ENCODE assay signal across 8 cellular contexts in genomic region chr15:67126551-67127333, GRCh38.
DNase-seq lines count a peak whose midpoint lies in the region; ATAC-seq and TF ChIP-seq lines count a peak whose summit lies in the region.

No MANE protein-coding gene starts in this region.

- no peaks in the 10 kb centered on the region for H3K27me3 Mint-ChIP-seq in stimulated activated naive B cell treated with anti-CD40 and anti-IgM and Interleukin-4, amounts not matched to agents 10 μg/mL and 1 μg/mL and 100 μg/mL, for 72 hours

- H4K20me1 ChIP-seq in hepatocyte (ENCODE audit: insufficient read depth, poor library complexity, severe bottlenecking) = peaks cover 33% of the 10 kb centered on the region

- intact Hi-C loops in posterior cingulate gyrus (cut with DNase I) = no loop called here

- no peaks in the 10 kb centered on the region for H3K9me2 ChIP-seq in hepatocyte (replicated peaks; ENCODE audit: insufficient read depth)

- H3K4me2 ChIP-seq in hepatocyte = peak overlapping the region; percentile 34

- no peak overlapping the region for H2AFZ ChIP-seq in hepatocyte

- H3K4me3 Mint-ChIP-seq in stimulated activated naive B cell treated with anti-CD40 and anti-IgM and Interleukin-4, amounts not matched to agents 10 μg/mL and 1 μg/mL and 100 μg/mL, for 72 hours = peak overlapping the region; percentile 39 to 55

- no peaks in the 10 kb centered on the region for H3K36me3 ChIP-seq in hepatocyte (replicated peaks; ENCODE audit: insufficient read depth, low read depth)

- H3K9me3 ChIP-seq in hepatocyte (ENCODE audit: low read depth) = no peaks in the 10 kb centered on the region

- peaks cover 15 to 25% of the 10 kb centered on the region in 2 donors for H3K36me3 Mint-ChIP-seq in stimulated activated naive B cell treated with anti-CD40 and anti-IgM and Interleukin-4, amounts not matched to agents 10 μg/mL and 1 μg/mL and 100 μg/mL, for 72 hours

- peaks cover 59 to 85% of the 10 kb centered on the region in 2 donors for H3K4me1 Mint-ChIP-seq in stimulated activated naive B cell treated with anti-CD40 and anti-IgM and Interleukin-4, amounts not matched to agents 10 μg/mL and 1 μg/mL and 100 μg/mL, for 72 hours

- DNase-seq in SIG-M5 treated with dmso at 0.1 percent for 504 hours (lab: John Stamatoyannopoulos, UW; ENCODE audit: unreplicated experiment) (peak; percentile 64), SIG-M5 (lab: John Stamatoyannopoulos, UW) (no peak), RPMI7951 (ENCODE audit: low read depth) (peak; percentile 69), hepatocyte (ENCODE audit: low spot score) (peak; percentile 37), epidermal melanocyte (ENCODE audit: insufficient read length, low spot score) (no peak), posterior cingulate gyrus (no peak)
- no peak for DNase-seq in stimulated activated naive B cell treated with anti-CD40 and anti-IgM and Interleukin-4, amounts not matched to agents 10 μg/mL and 1 μg/mL and 100 μg/mL, for 72 hours

- H3K27ac Mint-ChIP-seq in stimulated activated naive B cell treated with anti-CD40 and anti-IgM and Interleukin-4, amounts not matched to agents 10 μg/mL and 1 μg/mL and 100 μg/mL, for 72 hours = peak overlapping the region; percentile 57

- H3K27me3 ChIP-seq in hepatocyte = no peaks in the 10 kb centered on the region

- peak overlapping the region; percentile 82 for H3K27ac ChIP-seq in hepatocyte

- no peak for ATAC-seq in stimulated activated naive B cell treated with anti-CD40 and anti-IgM and Interleukin-4, amounts not matched to agents 10 μg/mL and 1 μg/mL and 100 μg/mL, for 72 hours (replicated peaks)
- ATAC-seq in GM21619 (IDR thresholded peaks at IDR 0.05; ENCODE audit: unreplicated experiment) = no peak

- 56% methylated on average over 16 of the region's 16 CpGs for WGBS in hepatocyte (ENCODE audit: low lambda C conversion rate, missing lambda C conversion rate)

- peaks cover 98% of the 10 kb centered on the region for H3K79me2 ChIP-seq in hepatocyte

- H3K4me1 ChIP-seq in hepatocyte (ENCODE audit: insufficient read depth) = peaks cover 64% of the 10 kb centered on the region

- H3K9me3 Mint-ChIP-seq in stimulated activated naive B cell treated with anti-CD40 and anti-IgM and Interleukin-4, amounts not matched to agents 10 μg/mL and 1 μg/mL and 100 μg/mL, for 72 hours = no peaks in the 10 kb centered on the region

- no peak overlapping the region for H3K4me3 ChIP-seq in hepatocyte

- TF ChIP-seq CTCF in hepatocyte (IDR thresholded peaks at IDR 0.05; ENCODE audit: poor library complexity) = no peak

Comparison
In these comparisons a context has a peak if more than half of its experiments do, and no peak if none do; other contexts are left out.
1. DNase-seq: peak in SIG-M5 treated with dmso at 0.1 percent for 504 hours (single experiment), RPMI7951 (single experiment) and hepatocyte (single experiment); none in SIG-M5 (single experiment), stimulated activated naive B cell treated with anti-CD40 and anti-IgM and Interleukin-4, amounts not matched to agents 10 μg/mL and 1 μg/mL and 100 μg/mL, for 72 hours (single experiment), epidermal melanocyte (single experiment) and posterior cingulate gyrus (0 of 10).